In the genomic region with DNA sequence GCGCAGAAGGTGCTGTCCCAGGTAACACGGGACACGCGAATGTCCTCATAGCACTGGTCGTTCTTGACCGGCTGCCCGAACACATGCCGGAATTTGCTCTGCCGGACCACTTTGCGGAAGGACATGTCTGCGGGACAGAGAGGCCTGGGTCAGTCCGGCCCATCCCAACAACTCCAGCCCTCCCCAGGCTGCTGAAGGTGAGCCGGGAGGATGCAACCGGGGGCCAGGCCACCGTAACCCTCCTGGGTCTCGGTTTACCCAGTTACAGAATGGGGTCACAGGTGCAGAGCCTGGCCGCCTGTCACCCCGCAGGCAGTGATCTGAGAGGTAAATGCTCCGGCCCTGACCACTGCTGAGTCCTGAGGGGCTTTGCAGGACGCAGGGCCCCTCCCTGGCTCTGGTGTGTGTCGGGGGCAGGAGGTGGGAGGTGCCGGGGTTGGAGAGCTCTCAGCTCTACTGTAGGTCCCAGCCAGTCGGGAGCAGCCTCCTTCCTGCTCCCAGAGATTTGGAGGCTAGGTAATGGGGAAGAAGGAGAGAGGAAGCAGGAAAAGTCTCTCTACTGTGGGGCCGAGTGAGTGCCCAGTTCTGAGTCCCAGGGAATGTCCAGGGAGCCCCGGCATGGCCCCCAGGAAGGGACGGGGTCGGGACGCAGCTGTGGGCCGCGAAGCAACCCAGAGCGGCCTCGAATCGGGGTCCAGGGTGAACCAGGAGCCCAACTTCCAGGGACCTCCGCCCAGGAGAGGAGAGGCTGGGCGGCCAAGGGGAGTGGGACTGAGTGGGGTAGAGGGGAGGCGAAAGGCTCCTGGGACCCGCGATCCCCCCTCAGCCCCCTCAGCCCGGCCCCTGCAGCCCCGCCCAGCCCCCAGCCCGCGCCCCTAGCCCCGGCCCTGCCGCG, we compare ENCODE assay signal across 7 cellular contexts. TPM values are rescaled to one million over a fixed set of nuclear protein-coding genes. Genes with fewer than 3 reads are reported as not detected.
DNase-seq lines count a peak whose midpoint lies in the region; ATAC-seq and TF ChIP-seq lines count a peak whose summit lies in the region.

No MANE protein-coding gene starts in this region.

- peaks cover 8% of the 10 kb centered on the region for H3K36me3 ChIP-seq in iPS-18a (ENCODE audit: control insufficient read depth, low read depth, low read length)
- H3K36me3 ChIP-seq in subcutaneous abdominal adipose tissue (ENCODE audit: control insufficient read depth in 5 of 5, insufficient read depth in 5 of 5, low read length in 5 of 5) = peaks cover 0 to 41% (median 38%) of the 10 kb centered on the region in 5 donors

- CTCF ChIA-PET in HEK293T (lab: Yijun Ruan, JAX) = no interaction called here

- H3K4me1 Mint-ChIP-seq in activated T-helper 1 cell treated with anti-CD3 and anti-CD28 coated beads, Interleukin-12 subunit alpha, Interleukin-12 subunit beta, Interleukin-2, Interleukin-4 antibody, amounts not matched to agents 30 ng/mL and 10 ng/mL and 1 ng/mL, durations not matched to agents 14 hours and 24 hours and 36 hours (ENCODE audit: low read depth) = peaks cover 52% of the 10 kb centered on the region

- peak; percentile 37 for DNase-seq in HEK293T (ENCODE audit: extremely low spot score)
- DNase-seq in activated T-helper 1 cell treated with anti-CD3 and anti-CD28 coated beads, Interleukin-12 subunit alpha, Interleukin-12 subunit beta, Interleukin-2, Interleukin-4 antibody, amounts not matched to agents 30 ng/mL and 10 ng/mL and 1 ng/mL, durations not matched to agents 14 hours and 24 hours and 36 hours (ENCODE audit: low spot score) = no peak
- no peak for DNase-seq in epidermal melanocyte (ENCODE audit: insufficient read length, low spot score)
- no peak for DNase-seq in NCI-H2029 (lab: John Stamatoyannopoulos, UW)

- peak overlapping the region; percentile 75 for H3K4me3 Mint-ChIP-seq in activated T-helper 1 cell treated with anti-CD3 and anti-CD28 coated beads, Interleukin-12 subunit alpha, Interleukin-12 subunit beta, Interleukin-2, Interleukin-4 antibody, amounts not matched to agents 30 ng/mL and 10 ng/mL and 1 ng/mL, durations not matched to agents 14 hours and 24 hours and 36 hours

- H3K27ac Mint-ChIP-seq in activated T-helper 1 cell treated with anti-CD3 and anti-CD28 coated beads, Interleukin-12 subunit alpha, Interleukin-12 subunit beta, Interleukin-2, Interleukin-4 antibody, amounts not matched to agents 30 ng/mL and 10 ng/mL and 1 ng/mL, durations not matched to agents 14 hours and 24 hours and 36 hours = peak overlapping the region; percentile 77

- peak overlapping the region; percentile 77 for H3K4me3 ChIP-seq in iPS-18a (ENCODE audit: low read length)
- H3K4me3 ChIP-seq in subcutaneous abdominal adipose tissue (ENCODE audit: low read depth in 1 of 5, low read length in 5 of 5) = peak overlapping the region; percentile 60 to 81 (median 75)

- POLR2A ChIA-PET in HEK293T (lab: Yijun Ruan, JAX) = interaction anchor here (0.5 to 0.9 kb wide), 4 partner anchors 14 to 65 kb away, joined by 3 to 6 read pairs (median 3); a partner anchor contains a TSS

- no peak overlapping the region for H3K27ac ChIP-seq in iPS-18a (ENCODE audit: low read length)
- peak overlapping the region; percentile 75 for H3K27ac ChIP-seq in subcutaneous abdominal adipose tissue (ENCODE audit: low read depth, low read length)

- H3K4me1 ChIP-seq in iPS-18a (ENCODE audit: control insufficient read depth, low read depth, low read length) (no peaks in the 10 kb centered on the region), subcutaneous abdominal adipose tissue (ENCODE audit: control insufficient read depth in 5 of 5, insufficient read depth in 5 of 5, low read length in 5 of 5) (peaks cover 2 to 40% (median 31%) of the 10 kb centered on the region in 5 donors)

- intact Hi-C loops in activated T-helper 1 cell treated with anti-CD3 and anti-CD28 coated beads, Interleukin-12 subunit alpha, Interleukin-12 subunit beta, Interleukin-2, Interleukin-4 antibody, amounts not matched to agents 30 ng/mL and 10 ng/mL and 1 ng/mL, durations not matched to agents 14 hours and 24 hours and 36 hours (cut with micrococcal nuclease) = loop anchor here (1.0 kb wide), 1 partner anchor 27 kb away; a partner anchor contains a TSS

- ATAC-seq in GM18870 (IDR thresholded peaks at IDR 0.05; ENCODE audit: unreplicated experiment) = no peak

- H3K27me3 Mint-ChIP-seq in activated T-helper 1 cell treated with anti-CD3 and anti-CD28 coated beads, Interleukin-12 subunit alpha, Interleukin-12 subunit beta, Interleukin-2, Interleukin-4 antibody, amounts not matched to agents 30 ng/mL and 10 ng/mL and 1 ng/mL, durations not matched to agents 14 hours and 24 hours and 36 hours (ENCODE audit: insufficient read depth) = no peaks in the 10 kb centered on the region

- peak overlapping the region; percentile 56 for H3K9ac ChIP-seq in iPS-18a (ENCODE audit: low read length)
- peak overlapping the region; percentile 69 to 91 (median 85) for H3K9ac ChIP-seq in subcutaneous abdominal adipose tissue (ENCODE audit: low read length in 5 of 5)

- no peaks in the 10 kb centered on the region for H3K9me3 Mint-ChIP-seq in activated T-helper 1 cell treated with anti-CD3 and anti-CD28 coated beads, Interleukin-12 subunit alpha, Interleukin-12 subunit beta, Interleukin-2, Interleukin-4 antibody, amounts not matched to agents 30 ng/mL and 10 ng/mL and 1 ng/mL, durations not matched to agents 14 hours and 24 hours and 36 hours

- H3K27me3 ChIP-seq in iPS-18a (ENCODE audit: control insufficient read depth, insufficient read depth, low read length) (no peaks in the 10 kb centered on the region), subcutaneous abdominal adipose tissue (ENCODE audit: control insufficient read depth in 5 of 5, insufficient read depth in 4 of 5, low read length in 5 of 5) (no peaks in the 10 kb centered on the region)

- peaks cover 10% of the 10 kb centered on the region for H3K36me3 Mint-ChIP-seq in activated T-helper 1 cell treated with anti-CD3 and anti-CD28 coated beads, Interleukin-12 subunit alpha, Interleukin-12 subunit beta, Interleukin-2, Interleukin-4 antibody, amounts not matched to agents 30 ng/mL and 10 ng/mL and 1 ng/mL, durations not matched to agents 14 hours and 24 hours and 36 hours (ENCODE audit: low read depth)

- H3K9me3 ChIP-seq in iPS-18a (ENCODE audit: control insufficient read depth, low read depth, low read length) (no peaks in the 10 kb centered on the region), subcutaneous abdominal adipose tissue (ENCODE audit: control insufficient read depth in 5 of 5, low read length in 5 of 5) (no peaks in the 10 kb centered on the region)

TF ChIP-seq in HEK293T, 16 proteins besides CTCF, POLR2A, EP300 and RAD21:
- TF ChIP-seq, protein P1, sequence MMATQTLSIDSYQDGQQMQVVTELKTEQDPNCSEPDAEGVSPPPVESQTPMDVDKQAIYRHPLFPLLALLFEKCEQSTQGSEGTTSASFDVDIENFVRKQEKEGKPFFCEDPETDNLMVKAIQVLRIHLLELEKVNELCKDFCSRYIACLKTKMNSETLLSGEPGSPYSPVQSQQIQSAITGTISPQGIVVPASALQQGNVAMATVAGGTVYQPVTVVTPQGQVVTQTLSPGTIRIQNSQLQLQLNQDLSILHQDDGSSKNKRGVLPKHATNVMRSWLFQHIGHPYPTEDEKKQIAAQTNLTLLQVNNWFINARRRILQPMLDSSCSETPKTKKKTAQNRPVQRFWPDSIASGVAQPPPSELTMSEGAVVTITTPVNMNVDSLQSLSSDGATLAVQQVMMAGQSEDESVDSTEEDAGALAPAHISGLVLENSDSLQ (IDR thresholded peaks at IDR 0.05) = no peak
- TF ChIP-seq FOXA1 (IDR thresholded peaks at IDR 0.05) (no peak), CTBP1 (IDR thresholded peaks at IDR 0.05; ENCODE audit: borderline replicate concordance) (no peak), SP1 (IDR thresholded peaks at IDR 0.05) (no peak), LEF1 (IDR thresholded peaks at IDR 0.05; ENCODE audit: borderline replicate concordance) (no peak), ZNF384 (IDR thresholded peaks at IDR 0.05) (no peak), L3MBTL2 (conservative IDR thresholded peaks at IDR 0.05) (no peak)

RNA-seq across cellular contexts. Expression of a gene that starts 0.5 kb away (rescaled TPM):
- 222 and 225 TPM in 2 replicates for total RNA-seq in activated T-helper 1 cell treated with anti-CD3 and anti-CD28 coated beads, Interleukin-12 subunit alpha, Interleukin-12 subunit beta, Interleukin-2, Interleukin-4 antibody, amounts not matched to agents 30 ng/mL and 10 ng/mL and 1 ng/mL, durations not matched to agents 14 hours and 24 hours and 36 hours

RNA-seq across cellular contexts. Expression of a gene that starts 5.3 kb away (rescaled TPM):
- 108 and 109 TPM in 2 replicates for total RNA-seq in activated T-helper 1 cell treated with anti-CD3 and anti-CD28 coated beads, Interleukin-12 subunit alpha, Interleukin-12 subunit beta, Interleukin-2, Interleukin-4 antibody, amounts not matched to agents 30 ng/mL and 10 ng/mL and 1 ng/mL, durations not matched to agents 14 hours and 24 hours and 36 hours

RNA-seq across cellular contexts. Expression of a gene that starts 9.8 kb away (rescaled TPM):
- not detected in 2 replicates for total RNA-seq in activated T-helper 1 cell treated with anti-CD3 and anti-CD28 coated beads, Interleukin-12 subunit alpha, Interleukin-12 subunit beta, Interleukin-2, Interleukin-4 antibody, amounts not matched to agents 30 ng/mL and 10 ng/mL and 1 ng/mL, durations not matched to agents 14 hours and 24 hours and 36 hours

RNA-seq across cellular contexts. Expression of a gene that starts 12.4 kb away (rescaled TPM):
- 0.86 and 0.96 TPM in 2 replicates for total RNA-seq in activated T-helper 1 cell treated with anti-CD3 and anti-CD28 coated beads, Interleukin-12 subunit alpha, Interleukin-12 subunit beta, Interleukin-2, Interleukin-4 antibody, amounts not matched to agents 30 ng/mL and 10 ng/mL and 1 ng/mL, durations not matched to agents 14 hours and 24 hours and 36 hours

RNA-seq across cellular contexts. Expression of a gene that starts 14.5 kb away (rescaled TPM):
- total RNA-seq in activated T-helper 1 cell treated with anti-CD3 and anti-CD28 coated beads, Interleukin-12 subunit alpha, Interleukin-12 subunit beta, Interleukin-2, Interleukin-4 antibody, amounts not matched to agents 30 ng/mL and 10 ng/mL and 1 ng/mL, durations not matched to agents 14 hours and 24 hours and 36 hours = 84.1 and 86.2 TPM in 2 replicates
